8 cellular contexts compared by ENCODE assay signal in genomic region chr17:66829386-66829864, GRCh38. TPM values are rescaled to one million over a fixed set of nuclear protein-coding genes. Genes with fewer than 3 reads are reported as not detected.
A peak's percentile ranks its signal among the peaks of the same experiment; 100 is the strongest.
DNase-seq lines count a peak whose midpoint lies in the region; ATAC-seq and TF ChIP-seq lines count a peak whose summit lies in the region.

No MANE protein-coding gene starts in this region.

- H3K9me3 ChIP-seq in DND-41 (ENCODE audit: insufficient read depth, low read length, severe bottlenecking) (no peaks in the 10 kb centered on the region), body of pancreas (no peaks in the 10 kb centered on the region)

- H3K4me2 ChIP-seq in DND-41 (ENCODE audit: insufficient read depth, low read length): no peak overlapping the region

- no peak overlapping the region for H3K9ac ChIP-seq in DND-41 (ENCODE audit: low read depth, low read length)

- H3K36me3 ChIP-seq in DND-41 (ENCODE audit: insufficient read depth, low read length) (no peaks in the 10 kb centered on the region), body of pancreas (replicated peaks in 1 of 2; ENCODE audit: insufficient read depth in 1 of 2, low read depth in 2 of 2) (no peaks in the 10 kb centered on the region)

- H3K4me3 ChIP-seq in DND-41 (ENCODE audit: low read depth in 1 of 2, low read length in 2 of 2) (no peak overlapping the region), body of pancreas (no peak overlapping the region)

- H3K27ac ChIP-seq in DND-41 (ENCODE audit: low read length): no peak overlapping the region
- peak overlapping the region in 1 of 4 donors; percentile 0 for H3K27ac ChIP-seq in body of pancreas

- 2 to 4% methylated on average over 18 of the region's 18 CpGs for WGBS in body of pancreas, 2 donors

- peak; percentile 75 for ATAC-seq in DND-41 (ENCODE audit: insufficient read depth, low read depth)
- ATAC-seq in body of pancreas: peak; percentile 80
- peak; percentile 92 for ATAC-seq in left lobe of liver
- no peak for ATAC-seq in HG02938 (IDR thresholded peaks at IDR 0.05; ENCODE audit: unreplicated experiment)

- no peak for TF ChIP-seq POLR2A in body of pancreas (IDR thresholded peaks at IDR 0.05)

- H3K27me3 ChIP-seq in DND-41 (ENCODE audit: insufficient read depth, low read length, poor library complexity) (peaks cover 18% of the 10 kb centered on the region), body of pancreas (no peaks in the 10 kb centered on the region)

- DNase-seq in DND-41 (peak; percentile 37), Kasumi-1 (lab: John Stamatoyannopoulos, UW) (peak; percentile 64 to 86), body of pancreas (peak; percentile 59 to 76 (median 67)), left lobe of liver (ENCODE audit: low spot score) (no peak), AML-193 (lab: John Stamatoyannopoulos, UW) (no peak), DMS114 treated with DMSO at 0.1 percent for 48 hours (lab: John Stamatoyannopoulos, UW; ENCODE audit: unreplicated experiment) (no peak), CD14-positive monocyte (ENCODE audit: low spot score) (no peak)

- peaks cover 43 to 51% (median 50%) of the 10 kb centered on the region in 3 donors for H3K27me3 Mint-ChIP-seq in CD14-positive monocyte (ENCODE audit: low read depth in 3 of 3)

- H3K36me3 Mint-ChIP-seq in CD14-positive monocyte: no peaks in the 10 kb centered on the region

- TF ChIP-seq CTCF in DND-41 (IDR thresholded peaks at IDR 0.05; ENCODE audit: borderline replicate concordance, extremely low read depth, low read length, poor library complexity, severe bottlenecking): no peak
- TF ChIP-seq CTCF in body of pancreas (IDR thresholded peaks at IDR 0.05): no peak
- TF ChIP-seq CTCF in CD14-positive monocyte (IDR thresholded peaks at IDR 0.05): no peak

- H3K4me3 Mint-ChIP-seq in CD14-positive monocyte: peak overlapping the region in 1 of 2 donors; percentile 19

- H3K4me1 ChIP-seq in DND-41 (ENCODE audit: insufficient read depth, low read length): no peaks in the 10 kb centered on the region
- H3K4me1 ChIP-seq in body of pancreas: peaks cover 4% of the 10 kb centered on the region

- intact Hi-C loops in body of pancreas (cut with DNase I): no loop called here
- intact Hi-C loops in CD14-positive monocyte (cut with micrococcal nuclease): no loop called here

- peak overlapping the region in 1 of 7 donors; percentile 58 for H3K27ac Mint-ChIP-seq in CD14-positive monocyte

- no peaks in the 10 kb centered on the region for H4K20me1 ChIP-seq in DND-41 (ENCODE audit: insufficient read depth, low read length)

- H3K9me3 Mint-ChIP-seq in CD14-positive monocyte: peaks cover 0 to 8% (median 2%) of the 10 kb centered on the region in 7 donors

- no peaks in the 10 kb centered on the region for H3K4me1 Mint-ChIP-seq in CD14-positive monocyte

- no peak overlapping the region for H2AFZ ChIP-seq in DND-41 (ENCODE audit: low read depth, low read length)

- H3K79me2 ChIP-seq in DND-41 (ENCODE audit: insufficient read depth, low read length): no peaks in the 10 kb centered on the region

RNA-seq across cellular contexts. Expression of gene CACNG5, which starts 5.5 kb away (rescaled TPM):
- under 1 TPM in 1 of 2 donors, not detected in 1; 0.52 TPM for total RNA-seq in body of pancreas
- total RNA-seq in left lobe of liver: not detected
- polyA plus RNA-seq in CD14-positive monocyte: not detected

Comparison
In these comparisons a context has a peak if more than half of its experiments do, and no peak if none do; other contexts are left out.
1. DNase-seq: peak in DND-41 (single experiment), Kasumi-1 (2 of 2) and body of pancreas (4 of 4); none in left lobe of liver (single experiment), AML-193 (0 of 2), DMS114 treated with DMSO at 0.1 percent for 48 hours (single experiment) and CD14-positive monocyte (single experiment).